ENCODE assay signal across 10 cellular contexts in genomic region chr7:143002856-143003255, GRCh38. TPM values are rescaled to one million over a fixed set of nuclear protein-coding genes. Genes with fewer than 3 reads are reported as not detected.
DNase-seq lines count a peak whose midpoint lies in the region; ATAC-seq and TF ChIP-seq lines count a peak whose summit lies in the region.
"Had no signal": no experiment of that assay in that cellular context is flagged by ENCODE, and none has a peak within 500 bp of the region (broad histone marks: within the 10 kb centered on the region; RNA-seq: fewer than 3 reads in every experiment).

No MANE protein-coding gene starts in this region.

- H3K9me3 Mint-ChIP-seq in activated CD4-positive, alpha-beta T cell treated with anti-CD3 and anti-CD28 coated beads, Interleukin-2, amount 10 ng/mL, durations not matched to agents 24 days and 14 days, result no peaks in the 10 kb centered on the region
- no peaks in the 10 kb centered on the region for H3K9me3 Mint-ChIP-seq in activated CD4-positive, alpha-beta memory T cell treated with anti-CD3 and anti-CD28 coated beads, Interleukin-2, amount 10 ng/mL, durations not matched to agents 7 days and 5 days

- H3K27me3 Mint-ChIP-seq in activated CD4-positive, alpha-beta T cell treated with anti-CD3 and anti-CD28 coated beads, Interleukin-2, amount 10 ng/mL, durations not matched to agents 24 days and 14 days, result peaks cover 14% of the 10 kb centered on the region
- peaks cover 14% of the 10 kb centered on the region for H3K27me3 Mint-ChIP-seq in activated CD4-positive, alpha-beta memory T cell treated with anti-CD3 and anti-CD28 coated beads, Interleukin-2, amount 10 ng/mL, durations not matched to agents 7 days and 5 days

- no peak overlapping the region for H3K27ac Mint-ChIP-seq in activated CD4-positive, alpha-beta T cell treated with anti-CD3 and anti-CD28 coated beads, Interleukin-2, amount 10 ng/mL, durations not matched to agents 24 days and 14 days
- H3K27ac Mint-ChIP-seq in activated CD4-positive, alpha-beta memory T cell treated with anti-CD3 and anti-CD28 coated beads, Interleukin-2, amount 10 ng/mL, durations not matched to agents 7 days and 5 days, result no peak overlapping the region

- H3K4me3 Mint-ChIP-seq in activated CD4-positive, alpha-beta T cell treated with anti-CD3 and anti-CD28 coated beads, Interleukin-2, amount 10 ng/mL, durations not matched to agents 24 days and 14 days, result peak overlapping the region; percentile 75
- peak overlapping the region; percentile 62 for H3K4me3 Mint-ChIP-seq in activated CD4-positive, alpha-beta memory T cell treated with anti-CD3 and anti-CD28 coated beads, Interleukin-2, amount 10 ng/mL, durations not matched to agents 7 days and 5 days

- no peak for DNase-seq in activated CD4-positive, alpha-beta T cell treated with anti-CD3 and anti-CD28 coated beads, Interleukin-2, amount 10 ng/mL, durations not matched to agents 24 days and 14 days
- no peak for DNase-seq in activated CD4-positive, alpha-beta T cell treated with anti-CD3 and anti-CD28 coated beads for 1 hour
- no peak for DNase-seq in activated CD4-positive, alpha-beta memory T cell treated with anti-CD3 and anti-CD28 coated beads, Interleukin-2, amount 10 ng/mL, durations not matched to agents 7 days and 5 days
- DNase-seq in left lobe of liver (ENCODE audit: low spot score), result no peak
- no peak for DNase-seq in stimulated activated CD4-positive, alpha-beta T cell treated with anti-CD3 and anti-CD28 coated beads, Interleukin-15, amount 100 ng/mL, for 24 hours
- DNase-seq in brain microvascular endothelial cell, result no peak
- no peak for DNase-seq in DMS114 treated with DMSO at 0.1 percent for 48 hours (lab: John Stamatoyannopoulos, UW; ENCODE audit: unreplicated experiment)

- POLR2A ChIA-PET in activated CD4-positive, alpha-beta memory T cell treated with anti-CD3 and anti-CD28 coated beads, Interleukin-2, amount 10 ng/mL, durations not matched to agents 7 days and 5 days (lab: Charles Lee), result no interaction called here

- H3K27me3 ChIP-seq in subcutaneous abdominal adipose tissue (ENCODE audit: control insufficient read depth in 5 of 5, insufficient read depth in 4 of 5, low read length in 5 of 5) (peaks cover 0 to 3% (median 0%) of the 10 kb centered on the region in 5 donors), brain microvascular endothelial cell (replicated peaks) (no peaks in the 10 kb centered on the region)

- H3K4me1 Mint-ChIP-seq in activated CD4-positive, alpha-beta T cell treated with anti-CD3 and anti-CD28 coated beads, Interleukin-2, amount 10 ng/mL, durations not matched to agents 24 days and 14 days, result peaks cover 5% of the 10 kb centered on the region
- peaks cover 7% of the 10 kb centered on the region for H3K4me1 Mint-ChIP-seq in activated CD4-positive, alpha-beta memory T cell treated with anti-CD3 and anti-CD28 coated beads, Interleukin-2, amount 10 ng/mL, durations not matched to agents 7 days and 5 days

- peak; percentile 49 for ATAC-seq in left lobe of liver

- no peaks in the 10 kb centered on the region for H3K9me3 ChIP-seq in subcutaneous abdominal adipose tissue (ENCODE audit: control insufficient read depth in 5 of 5, low read length in 5 of 5)

- H3K27ac ChIP-seq in subcutaneous abdominal adipose tissue (ENCODE audit: low read depth, low read length) (no peak overlapping the region), brain microvascular endothelial cell (no peak overlapping the region)

- no peaks in the 10 kb centered on the region for H3K36me3 Mint-ChIP-seq in activated CD4-positive, alpha-beta T cell treated with anti-CD3 and anti-CD28 coated beads, Interleukin-2, amount 10 ng/mL, durations not matched to agents 24 days and 14 days (ENCODE audit: low read depth)
- no peaks in the 10 kb centered on the region for H3K36me3 Mint-ChIP-seq in activated CD4-positive, alpha-beta memory T cell treated with anti-CD3 and anti-CD28 coated beads, Interleukin-2, amount 10 ng/mL, durations not matched to agents 7 days and 5 days (ENCODE audit: low read depth)

- H3K4me3 ChIP-seq in subcutaneous abdominal adipose tissue (ENCODE audit: low read depth in 1 of 5, low read length in 5 of 5), result peak overlapping the region in 3 of 5 donors; percentile 33 to 52 (median 36)
- H3K4me3 ChIP-seq in brain microvascular endothelial cell (ENCODE audit: low read depth, low read length), result no peak overlapping the region

- no peak overlapping the region for H3K9ac ChIP-seq in subcutaneous abdominal adipose tissue (ENCODE audit: low read length in 5 of 5)

- CTCF ChIA-PET in activated CD4-positive, alpha-beta memory T cell treated with anti-CD3 and anti-CD28 coated beads, Interleukin-2, amount 10 ng/mL, durations not matched to agents 7 days and 5 days (lab: Charles Lee), result interaction anchor here (0.6 to 14.3 kb wide), 27 partner anchors 8 to 704 kb away, joined by 3 to 235 read pairs (median 4); partner anchors contain the start of genes EPHB6 and TAS2R40

- H3K36me3 ChIP-seq in subcutaneous abdominal adipose tissue (ENCODE audit: control insufficient read depth in 5 of 5, insufficient read depth in 5 of 5, low read length in 5 of 5) (no peaks in the 10 kb centered on the region), brain microvascular endothelial cell (replicated peaks) (no peaks in the 10 kb centered on the region)

- intact Hi-C loops in activated CD4-positive, alpha-beta T cell treated with anti-CD3 and anti-CD28 coated beads, Interleukin-2, amount 10 ng/mL, durations not matched to agents 24 days and 14 days (cut with micrococcal nuclease), result loop anchor here (1.0 to 10.0 kb wide), 8 partner anchors 122 to 486 kb away; partner anchors contain the start of gene EPHB6

- in situ Hi-C loops in brain microvascular endothelial cell (cut with HindIII; ENCODE audit: low pct_ligation_motif_present, low sequenced_read_pairs), result loop anchor here (25.0 kb wide), 1 partner anchor 209 kb away; the partner anchor contains the start of gene TAS2R40

- peaks cover 0 to 9% (median 5%) of the 10 kb centered on the region in 5 donors for H3K4me1 ChIP-seq in subcutaneous abdominal adipose tissue (ENCODE audit: control insufficient read depth in 5 of 5, insufficient read depth in 5 of 5, low read length in 5 of 5)

- TF ChIP-seq CTCF in brain microvascular endothelial cell (IDR thresholded peaks at IDR 0.05; ENCODE audit: low read depth, low read length, missing control alignments), result no peak

RNA-seq across cellular contexts. Expression of gene OR9A2, which starts 24.1 kb away (rescaled TPM):
- total RNA-seq in activated CD4-positive, alpha-beta T cell treated with anti-CD3 and anti-CD28 coated beads, Interleukin-2, amount 10 ng/mL, durations not matched to agents 24 days and 14 days, result not detected in 2 replicates
- not detected for total RNA-seq in activated CD4-positive, alpha-beta memory T cell treated with anti-CD3 and anti-CD28 coated beads, Interleukin-2, amount 10 ng/mL, durations not matched to agents 7 days and 5 days
- total RNA-seq in left lobe of liver, result not detected
- total RNA-seq: renal cortical epithelial cell, RPMI7951 had no signal

RNA-seq across cellular contexts. Expression of gene KEL, which starts 40.7 kb away (rescaled TPM):
- 0.12 and 0.37 TPM in 2 replicates for total RNA-seq in activated CD4-positive, alpha-beta T cell treated with anti-CD3 and anti-CD28 coated beads, Interleukin-2, amount 10 ng/mL, durations not matched to agents 24 days and 14 days
- 1 to 10 TPM in 1 of 2 experiments, under 1 TPM in 1; 0.30 to 1.1 TPM for total RNA-seq in activated CD4-positive, alpha-beta memory T cell treated with anti-CD3 and anti-CD28 coated beads, Interleukin-2, amount 10 ng/mL, durations not matched to agents 7 days and 5 days
- total RNA-seq in left lobe of liver, result 0.28 TPM
- total RNA-seq: RPMI7951 had no signal

RNA-seq across cellular contexts. Expression of gene OR6V1, which starts 49.3 kb away (rescaled TPM):
- not detected in 2 replicates for total RNA-seq in activated CD4-positive, alpha-beta T cell treated with anti-CD3 and anti-CD28 coated beads, Interleukin-2, amount 10 ng/mL, durations not matched to agents 24 days and 14 days
- not detected for total RNA-seq in activated CD4-positive, alpha-beta memory T cell treated with anti-CD3 and anti-CD28 coated beads, Interleukin-2, amount 10 ng/mL, durations not matched to agents 7 days and 5 days
- not detected for total RNA-seq in left lobe of liver
- total RNA-seq: renal cortical epithelial cell, RPMI7951 had no signal
